In the genomic region with DNA sequence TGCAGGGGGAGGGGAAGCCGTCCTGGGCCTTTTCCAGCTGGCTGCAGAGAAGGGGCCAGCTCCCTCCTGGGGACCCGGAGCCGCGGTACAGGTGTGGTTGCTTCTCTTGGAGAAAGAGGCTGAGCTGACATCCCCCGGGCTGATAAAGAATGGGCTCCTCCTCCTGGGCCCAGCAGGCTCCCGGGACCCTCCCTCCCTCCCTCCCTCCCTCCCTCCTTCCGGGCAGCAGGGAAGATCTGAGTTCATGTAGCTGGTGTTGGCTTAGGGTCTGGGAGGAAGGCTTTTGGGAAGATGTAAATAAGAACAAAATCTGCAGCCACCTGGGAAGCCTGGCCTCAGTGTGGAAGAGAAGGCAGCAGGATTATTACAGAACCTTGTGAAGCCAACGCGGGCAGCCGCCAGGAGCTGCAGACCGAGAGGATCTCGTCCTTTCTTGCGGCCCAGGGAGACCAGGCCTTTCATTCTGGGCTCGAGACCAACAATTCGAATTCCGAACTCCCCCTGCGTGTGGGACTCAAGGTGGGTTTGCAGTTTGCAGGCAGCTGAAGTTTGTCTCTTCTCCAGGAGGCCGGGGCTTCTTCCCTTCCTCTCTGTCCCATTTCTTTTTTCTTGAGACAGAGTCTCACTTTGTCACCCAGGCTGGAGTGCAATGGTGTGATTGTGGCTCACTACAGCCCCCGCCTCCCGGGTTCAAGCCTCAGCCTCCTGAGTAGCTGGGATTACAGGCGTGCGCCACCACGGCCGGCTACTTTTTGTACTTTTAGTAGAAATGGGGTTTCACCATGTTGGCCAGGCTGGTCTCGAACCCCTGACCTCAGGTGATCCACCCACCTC, we compare ENCODE assay signal across 1 cellular context.
TF ChIP-seq lines count a peak whose summit lies in the region.

PLCXD1 (plus strand) TSS at position 216 of the 834 bp plus-strand sequence. CDS start 2,807 bp downstream, outside the sequence.

TF ChIP-seq in HEK293, 187 proteins besides CTCF, POLR2A, EP300 and RAD21 (continued from another document):
- TF ChIP-seq ZNF623 (tag by site-specific recombination; IDR thresholded peaks at IDR 0.05) (no peak), ZNF2 (tag by site-specific recombination; IDR thresholded peaks at IDR 0.05) (no peak), REPIN1 (tag by site-specific recombination; IDR thresholded peaks at IDR 0.05; ENCODE audit: low read depth) (no peak), ZNF223 (tag by site-specific recombination; IDR thresholded peaks at IDR 0.05) (no peak), INSM2 (tag by site-specific recombination; IDR thresholded peaks at IDR 0.05) (no peak), ZNF777 (tag by site-specific recombination; IDR thresholded peaks at IDR 0.05; ENCODE audit: borderline replicate concordance) (no peak), HOXA7 (CRISPR knock-in tag; IDR thresholded peaks at IDR 0.05; ENCODE audit: borderline replicate concordance) (no peak), ZNF600 (tag by site-specific recombination; IDR thresholded peaks at IDR 0.05) (peak; percentile 84), ZNF76 (tag by site-specific recombination; IDR thresholded peaks at IDR 0.05; ENCODE audit: borderline replicate concordance, low read depth) (peak; percentile 53; the same call in 1 of the 2 replicates), FEZF1 (tag by site-specific recombination; IDR thresholded peaks at IDR 0.05) (no peak), ZNF416 (tag by site-specific recombination; IDR thresholded peaks at IDR 0.05) (no peak), SETDB1 (IDR thresholded peaks at IDR 0.05; ENCODE audit: insufficient read length, low read length) (no peak), ZNF114 (tag by site-specific recombination; IDR thresholded peaks at IDR 0.05) (no peak), ZNF792 (tag by site-specific recombination; IDR thresholded peaks at IDR 0.05) (no peak), SP2 (tag by site-specific recombination; IDR thresholded peaks at IDR 0.05) (peak; percentile 38), ZNF341 (tag by site-specific recombination; IDR thresholded peaks at IDR 0.05; ENCODE audit: low read depth) (no peak), ZNF571 (tag by site-specific recombination; IDR thresholded peaks at IDR 0.05) (no peak), ZNF560 (tag by site-specific recombination; IDR thresholded peaks at IDR 0.05; ENCODE audit: borderline replicate concordance) (no peak), ZNF596 (tag by site-specific recombination; IDR thresholded peaks at IDR 0.05) (no peak)
- TF ChIP-seq, protein P1, sequence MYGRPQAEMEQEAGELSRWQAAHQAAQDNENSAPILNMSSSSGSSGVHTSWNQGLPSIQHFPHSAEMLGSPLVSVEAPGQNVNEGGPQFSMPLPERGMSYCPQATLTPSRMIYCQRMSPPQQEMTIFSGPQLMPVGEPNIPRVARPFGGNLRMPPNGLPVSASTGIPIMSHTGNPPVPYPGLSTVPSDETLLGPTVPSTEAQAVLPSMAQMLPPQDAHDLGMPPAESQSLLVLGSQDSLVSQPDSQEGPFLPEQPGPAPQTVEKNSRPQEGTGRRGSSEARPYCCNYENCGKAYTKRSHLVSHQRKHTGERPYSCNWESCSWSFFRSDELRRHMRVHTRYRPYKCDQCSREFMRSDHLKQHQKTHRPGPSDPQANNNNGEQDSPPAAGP (tag by site-specific recombination; IDR thresholded peaks at IDR 0.05): no peak
- TF ChIP-seq, protein P2, sequence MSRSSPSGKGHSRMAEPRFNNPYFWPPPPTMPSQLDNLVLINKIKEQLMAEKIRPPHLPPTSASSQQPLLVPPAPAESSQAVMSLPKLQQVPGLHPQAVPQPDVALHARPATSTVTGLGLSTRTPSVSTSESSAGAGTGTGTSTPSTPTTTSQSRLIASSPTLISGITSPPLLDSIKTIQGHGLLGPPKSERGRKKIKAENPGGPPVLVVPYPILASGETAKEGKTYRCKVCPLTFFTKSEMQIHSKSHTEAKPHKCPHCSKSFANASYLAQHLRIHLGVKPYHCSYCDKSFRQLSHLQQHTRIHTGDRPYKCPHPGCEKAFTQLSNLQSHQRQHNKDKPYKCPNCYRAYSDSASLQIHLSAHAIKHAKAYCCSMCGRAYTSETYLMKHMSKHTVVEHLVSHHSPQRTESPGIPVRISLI (tag by site-specific recombination; IDR thresholded peaks at IDR 0.05): no peak
TF ChIP-seq in HEK293: peak in this region for 11.
